ENCODE assay signal across 24 cellular contexts in the genomic region with DNA sequence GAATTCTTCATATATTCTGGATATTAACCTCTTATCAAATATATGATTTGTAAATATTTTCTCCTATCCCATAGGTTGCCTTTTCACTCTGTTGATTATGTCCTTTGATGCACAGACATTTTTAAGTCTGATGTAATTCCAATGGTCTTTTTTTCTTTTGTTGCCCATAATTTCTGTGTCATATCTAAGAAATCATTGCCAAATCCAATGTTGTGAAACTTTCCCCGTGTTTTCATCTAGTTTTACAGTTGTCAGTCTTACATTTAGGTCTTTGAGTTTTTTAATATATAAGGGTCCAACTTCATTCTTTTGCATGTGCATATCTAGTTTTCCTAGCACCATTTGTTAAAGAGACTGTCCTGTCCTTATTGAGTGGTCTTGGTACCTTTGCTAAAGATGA.
A peak's percentile ranks its signal among the peaks of the same experiment; 100 is the strongest.
DNase-seq lines count a peak whose midpoint lies in the region; ATAC-seq and TF ChIP-seq lines count a peak whose summit lies in the region.
"Had no signal": no experiment of that assay in that cellular context is flagged by ENCODE, and none has a peak within 500 bp of the region (broad histone marks: within the 10 kb centered on the region; RNA-seq: fewer than 3 reads in every experiment).

No MANE protein-coding gene starts in this region.

- no peak overlapping the region for H3K27ac Mint-ChIP-seq in nephron progenitor cell
- H3K27ac Mint-ChIP-seq: B cell, GM23338 had no signal

- no peak overlapping the region for H3K9ac ChIP-seq in adipocyte (ENCODE audit: low read length)

- H3K9me3 ChIP-seq in adipocyte (ENCODE audit: control insufficient read depth, low read length): no peaks in the 10 kb centered on the region
- H3K9me3 ChIP-seq: HAP-1, MG63 had no signal

- peaks cover 3% of the 10 kb centered on the region for H3K27me3 Mint-ChIP-seq in nephron progenitor cell (ENCODE audit: low read depth, poor library complexity)
- H3K27me3 Mint-ChIP-seq: B cell had no signal

- H3K4me1 Mint-ChIP-seq in nephron progenitor cell: no peaks in the 10 kb centered on the region
- H3K4me1 Mint-ChIP-seq: B cell, GM23338 had no signal

- H3K9me3 Mint-ChIP-seq in nephron progenitor cell: peaks cover 32% of the 10 kb centered on the region

- no peak overlapping the region for H3K4me3 ChIP-seq in adipocyte (ENCODE audit: low read length)
- H3K4me3 ChIP-seq: GM23338, HAP-1, MG63, SK-N-MC had no signal

- peak; percentile 8 for DNase-seq in SIG-M5 treated with dmso at 0.1 percent for 504 hours (lab: John Stamatoyannopoulos, UW; ENCODE audit: unreplicated experiment)
- DNase-seq in SIG-M5 (lab: John Stamatoyannopoulos, UW): no peak
- DNase-seq in adipocyte (ENCODE audit: low read depth): peak; percentile 16
- DNase-seq in fibroblast of peridontal ligament (ENCODE audit: extremely low read depth): peak; percentile 32
- no peak for DNase-seq in NK-92 treated with Interleukin-12 subunit alpha and Interleukin-12 subunit beta, amount 100 ng/mL, for 24 hours (lab: John Stamatoyannopoulos, UW)
- no peak for DNase-seq in NCI-H1694 treated with DMSO at 0.1 percent for 48 hours (lab: John Stamatoyannopoulos, UW)
- no peak for DNase-seq in nephron progenitor cell
- DNase-seq: 8988T, Karpas-422, MG63, NCI-H1105 treated with DMSO at 0.1 percent for 48 hours, NCI-H2081, NCI-H2171 treated with DMSO at 0.1 percent for 48 hours, NCI-H446, NCI-H526, PC-3, Right ventricle myocardium superior, SW 1271 had no signal

- H3K4me3 Mint-ChIP-seq in nephron progenitor cell: no peak overlapping the region
- H3K4me3 Mint-ChIP-seq: B cell, CD14-positive monocyte, GM23338 had no signal

- peaks cover 11% of the 10 kb centered on the region for H3K4me1 ChIP-seq in adipocyte (ENCODE audit: control insufficient read depth, insufficient read depth, low read length)
- H3K4me1 ChIP-seq: HAP-1 had no signal

- H3K36me3 ChIP-seq in adipocyte (ENCODE audit: control insufficient read depth, insufficient read depth, low read length, severe bottlenecking): peaks cover 25% of the 10 kb centered on the region
- H3K36me3 ChIP-seq: HAP-1, MG63 had no signal

- H3K36me3 Mint-ChIP-seq in nephron progenitor cell (ENCODE audit: low read depth): peaks cover 20% of the 10 kb centered on the region

- ATAC-seq in GM21515 (IDR thresholded peaks at IDR 0.05; ENCODE audit: unreplicated experiment): no peak
- ATAC-seq: GM23338, PC-3 had no signal

- no peaks in the 10 kb centered on the region for H3K27me3 ChIP-seq in adipocyte (replicated peaks; ENCODE audit: control insufficient read depth, insufficient read depth, low read length)
- H3K27me3 ChIP-seq: MG63 had no signal

- no peak for TF ChIP-seq CTCF in nephron progenitor cell (IDR thresholded peaks at IDR 0.05)

Comparison
In these comparisons a context has a peak if more than half of its experiments do, and no peak if none do; other contexts are left out.
1. DNase-seq: peak in SIG-M5 treated with dmso at 0.1 percent for 504 hours (single experiment), adipocyte (single experiment) and fibroblast of peridontal ligament (single experiment); none in SIG-M5 (single experiment), NK-92 treated with Interleukin-12 subunit alpha and Interleukin-12 subunit beta, amount 100 ng/mL, for 24 hours (single experiment), NCI-H1694 treated with DMSO at 0.1 percent for 48 hours (single experiment) and nephron progenitor cell (single experiment).